Comparison of ENCODE assay signal across 24 cellular contexts in genomic region chr3:123815981-123816380, GRCh38.
DNase-seq lines count a peak whose midpoint lies in the region; ATAC-seq, FAIRE-seq and TF ChIP-seq lines count a peak whose summit lies in the region.
"Had no signal": no experiment of that assay in that cellular context is flagged by ENCODE, and none has a peak within 500 bp of the region (broad histone marks: within the 10 kb centered on the region; RNA-seq: fewer than 3 reads in every experiment).

No MANE protein-coding gene starts in this region.

- DNase-seq in GM23248 (no peak), SK-N-MC (ENCODE audit: low read depth, low spot score) (no peak), lung (ENCODE audit: low spot score) (peak; percentile 19), spleen (no peak), urothelium cell line (ENCODE audit: low spot score) (no peak), tibial nerve (ENCODE audit: low spot score in 2 of 2) (no peak)
- DNase-seq: activated CD4-positive, alpha-beta memory T cell treated with anti-CD3 and anti-CD28 coated beads, Interleukin-2, amount 10 ng/mL, durations not matched to agents 7 days and 5 days; activated CD8-positive, alpha-beta memory T cell treated with anti-CD3 and anti-CD28 coated beads, Interleukin-2, amount 50 U/mL, for 48 hours; activated naive CD4-positive, alpha-beta T cell treated with anti-CD3 and anti-CD28 coated beads, Interleukin-2, amount 50 U/mL, for 16 hours; amygdala; CD8-positive, alpha-beta memory T cell; effector CD4-positive, alpha-beta T cell; mesendoderm; NCI-H1105 treated with DMSO at 0.1 percent for 48 hours; NCI-H2029; NCI-H524 treated with DMSO at 0.1 percent for 48 hours; PC-3; stimulated activated naive B cell treated with anti-CD40 and anti-IgM and Interleukin-4, amounts not matched to agents 10 μg/mL and 1 μg/mL and 100 μg/mL, for 72 hours had no signal

- intact Hi-C loops in spleen (cut with DNase I; ENCODE audit: low total_unique reads) = no loop called here

- H3K27me3 ChIP-seq in GM23248 (replicated peaks; ENCODE audit: insufficient read depth) = no peaks in the 10 kb centered on the region
- H3K27me3 ChIP-seq in lung (ENCODE audit: control insufficient read depth, insufficient read depth) = no peaks in the 10 kb centered on the region
- no peaks in the 10 kb centered on the region for H3K27me3 ChIP-seq in spleen (replicated peaks in 1 of 7)
- H3K27me3 ChIP-seq in tibial nerve = no peaks in the 10 kb centered on the region
- H3K27me3 ChIP-seq: neural progenitor cell had no signal

- H3K27ac ChIP-seq in GM23248 (peak overlapping the region; percentile 60), SK-N-MC (peak overlapping the region; percentile 77), lung (ENCODE audit: low read depth in 1 of 2, low read length in 1 of 2) (no peak overlapping the region), spleen (peak overlapping the region in 6 of 8 donors; percentile 4 to 73 (median 45)), tibial nerve (no peak overlapping the region)
- H3K27ac ChIP-seq: neural progenitor cell had no signal

- ATAC-seq in lung (ENCODE audit: insufficient read depth, low FRiP score) = no peak
- ATAC-seq in GM18861 (IDR thresholded peaks at IDR 0.05; ENCODE audit: unreplicated experiment) = no peak
- no peak for ATAC-seq in HG02973 (IDR thresholded peaks at IDR 0.05; ENCODE audit: unreplicated experiment)
- ATAC-seq: left lobe of liver; PC-3; Right ventricle myocardium inferior; stimulated activated naive B cell treated with anti-CD40 and anti-IgM and Interleukin-4, amounts not matched to agents 10 μg/mL and 1 μg/mL and 100 μg/mL, for 72 hours had no signal

- WGBS in GM23248 (ENCODE audit: low coverage in 1 of 2, low lambda C conversion rate in 2 of 2, missing lambda C conversion rate in 2 of 2), 2 experiments = 93 to 100% methylated on average over 1 of the region's 1 CpG
- WGBS in lung, 2 donors = 98 to 100% methylated on average over 1 of the region's 1 CpG
- WGBS in spleen, 5 donors = 71 to 96% (median 88%) methylated on average over 1 of the region's 1 CpG
- WGBS in tibial nerve, 2 donors = 78 to 100% methylated on average over 1 of the region's 1 CpG

- H3K9me3 ChIP-seq in GM23248 (ENCODE audit: low read depth) (no peaks in the 10 kb centered on the region), SK-N-MC (ENCODE audit: low read depth, low read length) (no peaks in the 10 kb centered on the region), lung (ENCODE audit: control insufficient read depth in 2 of 2, insufficient read depth in 1 of 2, low read length in 1 of 2) (no peaks in the 10 kb centered on the region), spleen (no peaks in the 10 kb centered on the region), tibial nerve (no peaks in the 10 kb centered on the region)

- FAIRE-seq in urothelium cell line (lab: Jason Lieb, UNC) = no peak
- FAIRE-seq: colon had no signal

- TF ChIP-seq POLR2A in spleen (IDR thresholded peaks at IDR 0.05) = no peak
- TF ChIP-seq POLR2A in tibial nerve (IDR thresholded peaks at IDR 0.05) = no peak

- H3K4me3 ChIP-seq in GM23248 = no peak overlapping the region
- H3K4me3 ChIP-seq in SK-N-MC = no peak overlapping the region
- H3K4me3 ChIP-seq in lung = no peak overlapping the region
- no peak overlapping the region for H3K4me3 ChIP-seq in spleen
- H3K4me3 ChIP-seq in tibial nerve = no peak overlapping the region
- H3K4me3 ChIP-seq: neural progenitor cell had no signal

- H3K4me1 ChIP-seq in GM23248 (ENCODE audit: insufficient read depth) (peaks cover 64% of the 10 kb centered on the region), lung (ENCODE audit: control insufficient read depth in 2 of 2, insufficient read depth in 2 of 2, low read length in 2 of 2) (peaks cover 0 to 2% of the 10 kb centered on the region in 2 donors), spleen (no peaks in the 10 kb centered on the region), tibial nerve (peaks cover 0 to 14% (median 7%) of the 10 kb centered on the region in 4 donors)

- in situ Hi-C loops in GM23248 (cut with MboI) = no loop called here

- no peaks in the 10 kb centered on the region for H4K20me1 ChIP-seq in GM23248 (ENCODE audit: insufficient read depth)

- peak overlapping the region; percentile 26 for H3K4me2 ChIP-seq in GM23248 (ENCODE audit: unreplicated experiment)
- H3K4me2 ChIP-seq: neural progenitor cell had no signal

- H3K79me2 ChIP-seq in GM23248 (ENCODE audit: insufficient read depth) = peaks cover 23% of the 10 kb centered on the region; the same call in 1 of the 2 replicates

- no peak for TF ChIP-seq EP300 in tibial nerve (IDR thresholded peaks at IDR 0.05)

- TF ChIP-seq CTCF in lung (IDR thresholded peaks at IDR 0.05; ENCODE audit: control extremely low read depth, extremely low read depth) (no peak), spleen (IDR thresholded peaks at IDR 0.05 in 8 of 11, conservative IDR thresholded peaks at IDR 0.05 in 3 of 11) (no peak), tibial nerve (IDR thresholded peaks at IDR 0.05) (no peak)

- no peaks in the 10 kb centered on the region for H3K9me2 ChIP-seq in GM23248 (ENCODE audit: insufficient read depth)

- peaks cover 75% of the 10 kb centered on the region for H3F3A ChIP-seq in GM23248 (ENCODE audit: insufficient read depth)

- no peak overlapping the region for H2AFZ ChIP-seq in GM23248
- H2AFZ ChIP-seq: neural progenitor cell had no signal

- no peak overlapping the region for H3K9ac ChIP-seq in GM23248
- no peak overlapping the region for H3K9ac ChIP-seq in SK-N-MC (ENCODE audit: insufficient read length)
- H3K9ac ChIP-seq: neural progenitor cell had no signal

- H3K36me3 ChIP-seq in GM23248 (ENCODE audit: low read depth) = peaks cover 18% of the 10 kb centered on the region
- no peaks in the 10 kb centered on the region for H3K36me3 ChIP-seq in SK-N-MC (ENCODE audit: insufficient read depth, low read length)
- H3K36me3 ChIP-seq in lung (ENCODE audit: control insufficient read depth in 2 of 2, insufficient read depth in 2 of 2, low read length in 2 of 2) = no peaks in the 10 kb centered on the region
- H3K36me3 ChIP-seq in spleen = no peaks in the 10 kb centered on the region
- no peaks in the 10 kb centered on the region for H3K36me3 ChIP-seq in tibial nerve
- H3K36me3 ChIP-seq: neural progenitor cell had no signal

Comparison
In these comparisons a context has a peak if more than half of its experiments do, and no peak if none do; other contexts are left out.
1. H3K27ac ChIP-seq: peak in GM23248 (single experiment), SK-N-MC (single experiment) and spleen (6 of 8); none in lung (0 of 2) and tibial nerve (0 of 4).